In genomic region chr17:28812980-28813377, GRCh38 we compare ENCODE assay signal across 8 cellular contexts. TPM values are rescaled to one million over a fixed set of nuclear protein-coding genes. Genes with fewer than 3 reads are reported as not detected.
DNase-seq lines count a peak whose midpoint lies in the region; ATAC-seq and TF ChIP-seq lines count a peak whose summit lies in the region.

No MANE protein-coding gene starts in this region.

- H3K4me1 ChIP-seq in PC-9 (replicated peaks; ENCODE audit: insufficient read depth), result peaks cover 39% of the 10 kb centered on the region
- H3K4me1 ChIP-seq in ovary (ENCODE audit: insufficient read depth), result peaks cover 2% of the 10 kb centered on the region

- H3K79me2 ChIP-seq in PC-9 (ENCODE audit: low read depth), result peaks cover 73% of the 10 kb centered on the region

- intact Hi-C loops in Calu3 (cut with micrococcal nuclease; ENCODE audit: unreplicated experiment) (no loop called here), PC-9 (cut with micrococcal nuclease; ENCODE audit: unreplicated experiment) (no loop called here), ovary (cut with DNase I) (no loop called here)

- peaks cover 22% of the 10 kb centered on the region for H3K4me1 Mint-ChIP-seq in Calu3 (ENCODE audit: low read depth, unreplicated experiment)

- H3K27me3 Mint-ChIP-seq in Calu3 (ENCODE audit: unreplicated experiment), result no peaks in the 10 kb centered on the region

- H3K27ac Mint-ChIP-seq in Calu3 (ENCODE audit: unreplicated experiment), result peak overlapping the region; percentile 70

- peaks cover 39% of the 10 kb centered on the region for H3F3A ChIP-seq in PC-9 (ENCODE audit: insufficient read depth, low read depth)

- no peak for TF ChIP-seq EP300 in ovary (IDR thresholded peaks at IDR 0.05)

- DNase-seq in Calu3 (no peak), PC-9 (no peak), epithelial cell of prostate (ENCODE audit: low read depth, low spot score) (no peak), ovary (no peak), germinal center (ENCODE audit: low spot score) (no peak)

- no peaks in the 10 kb centered on the region for H3K9me3 ChIP-seq in PC-9 (ENCODE audit: insufficient read depth, low read depth)
- H3K9me3 ChIP-seq in ovary, result no peaks in the 10 kb centered on the region

- POLR2A ChIA-PET in PC-9 (lab: Charles Lee; ENCODE audit: unreplicated experiment), result no interaction called here

- TF ChIP-seq POLR2A in ovary (IDR thresholded peaks at IDR 0.05), result no peak

- no peak overlapping the region for H2AFZ ChIP-seq in PC-9

- no peaks in the 10 kb centered on the region for H3K9me3 Mint-ChIP-seq in Calu3 (ENCODE audit: low read depth, unreplicated experiment)

- H3K27ac ChIP-seq in PC-9 (peak overlapping the region; percentile 67), epithelial cell of prostate (peak overlapping the region; percentile 97), ovary (no peak overlapping the region)

- H3K36me3 ChIP-seq in PC-9 (ENCODE audit: low read depth) (no peaks in the 10 kb centered on the region), ovary (no peaks in the 10 kb centered on the region)

- peak overlapping the region; percentile 85 for H3K4me3 Mint-ChIP-seq in Calu3 (ENCODE audit: low read depth, unreplicated experiment)

- 0 to 1% (median 0%) methylated on average over 6 of the region's 6 CpGs for WGBS in ovary, 3 donors

- TF ChIP-seq CTCF in Calu3 (IDR thresholded peaks at IDR 0.05; ENCODE audit: unreplicated experiment) (no peak), PC-9 (conservative IDR thresholded peaks at IDR 0.05) (no peak), ovary (IDR thresholded peaks at IDR 0.05) (no peak)

- no peaks in the 10 kb centered on the region for H3K9me2 ChIP-seq in PC-9 (ENCODE audit: insufficient read depth)

- peak overlapping the region; percentile 83 for H3K4me2 ChIP-seq in PC-9

- H3K27me3 ChIP-seq in PC-9 (ENCODE audit: insufficient read depth, low read depth), result no peaks in the 10 kb centered on the region
- H3K27me3 ChIP-seq in ovary, result no peaks in the 10 kb centered on the region

- CTCF ChIA-PET in Calu3 (lab: Charles Lee) (interaction anchor here (0.6 to 0.8 kb wide), 3 partner anchors 17 to 570 kb away, joined by 4 to 7 read pairs (median 5); no protein-coding TSS in a partner anchor), PC-9 (lab: Charles Lee) (interaction anchor here (0.5 kb wide), 1 partner anchor 13 kb away, joined by 3 read pairs; no protein-coding TSS in a partner anchor)

- no TSS peak for BruUV-seq in Calu3 (replicated peaks; lab: Mats Ljungman, UMichigan)
- BruUV-seq in PC-9 (replicated peaks; lab: Mats Ljungman, UMichigan), result no TSS peak

- no peaks in the 10 kb centered on the region for H4K20me1 ChIP-seq in PC-9 (ENCODE audit: insufficient read depth)

- ATAC-seq in HG03439 (IDR thresholded peaks at IDR 0.05; ENCODE audit: unreplicated experiment) (no peak), HG03175 (IDR thresholded peaks at IDR 0.05; ENCODE audit: unreplicated experiment) (no peak), HG03159 (IDR thresholded peaks at IDR 0.05; ENCODE audit: unreplicated experiment) (no peak)

- peaks cover 48% of the 10 kb centered on the region for H3K36me3 Mint-ChIP-seq in Calu3 (ENCODE audit: insufficient read depth, unreplicated experiment)

- H3K4me3 ChIP-seq in PC-9, result peak overlapping the region; percentile 85; the same call in 1 of the 2 replicates
- H3K4me3 ChIP-seq in ovary, result peak overlapping the region; percentile 86

RNA-seq across cellular contexts. Expression of gene FAM222B, which starts 29.6 kb away (rescaled TPM):
- total RNA-seq in Calu3 (2022) (37.7 and 42.1 TPM in 2 replicates), PC-9 (2021) (14.2 and 26.4 TPM in 2 replicates), ovary (10 to 100 TPM in 5 of 7 donors, 1 to 10 TPM in 2; 8.0 to 19.8 (median 17.9) TPM)
- polyA plus RNA-seq in ovary, result 10 to 100 TPM in 1 of 2 donors, 1 to 10 TPM in 1; 9.5 to 15.3 TPM

RNA-seq across cellular contexts. Expression of gene ERAL1, which starts 41.8 kb away (rescaled TPM):
- 47.2 and 48.4 TPM in 2 replicates for total RNA-seq in Calu3 (2022)
- total RNA-seq in PC-9 (2021), result 47.1 and 56.6 TPM in 2 replicates
- 10 to 100 TPM; 18.8 to 33.4 (median 28.9) TPM for total RNA-seq in ovary
- polyA plus RNA-seq in ovary, result 10 to 100 TPM; 28.5 to 61.9 TPM

Comparison
In these comparisons a context has a peak if more than half of its experiments do, and no peak if none do; other contexts are left out.
1. H3K27ac ChIP-seq: peak in PC-9 (single experiment) and epithelial cell of prostate (single experiment); none in ovary (0 of 2).